In the genomic region with DNA sequence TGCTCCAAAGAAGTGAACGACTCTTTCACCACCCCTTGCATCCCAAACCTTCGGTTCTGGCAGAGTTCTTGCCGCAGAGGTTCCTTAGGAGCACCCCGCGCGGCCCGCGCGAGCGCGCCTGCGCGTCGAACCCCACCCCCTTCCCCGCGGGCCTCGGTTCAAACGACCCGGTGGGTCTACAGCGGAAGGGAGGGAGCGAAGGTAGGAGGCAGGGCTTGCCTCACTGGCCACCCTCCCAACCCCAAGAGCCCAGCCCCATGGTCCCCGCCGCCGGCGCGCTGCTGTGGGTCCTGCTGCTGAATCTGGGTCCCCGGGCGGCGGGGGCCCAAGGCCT, we compare ENCODE assay signal across 8 cellular contexts. TPM values are rescaled to one million over a fixed set of nuclear protein-coding genes. Genes with fewer than 3 reads are reported as not detected.
DNase-seq lines count a peak whose midpoint lies in the region; ATAC-seq and TF ChIP-seq lines count a peak whose summit lies in the region.

A gene with protein sequence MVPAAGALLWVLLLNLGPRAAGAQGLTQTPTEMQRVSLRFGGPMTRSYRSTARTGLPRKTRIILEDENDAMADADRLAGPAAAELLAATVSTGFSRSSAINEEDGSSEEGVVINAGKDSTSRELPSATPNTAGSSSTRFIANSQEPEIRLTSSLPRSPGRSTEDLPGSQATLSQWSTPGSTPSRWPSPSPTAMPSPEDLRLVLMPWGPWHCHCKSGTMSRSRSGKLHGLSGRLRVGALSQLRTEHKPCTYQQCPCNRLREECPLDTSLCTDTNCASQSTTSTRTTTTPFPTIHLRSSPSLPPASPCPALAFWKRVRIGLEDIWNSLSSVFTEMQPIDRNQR (plus strand): TSS at position 161 of the 334 bp plus-strand sequence. CDS start 97 bp downstream, at position 258.

- H3K27ac ChIP-seq in mammary epithelial cell (ENCODE audit: insufficient read depth, low read depth, low read length) (peak within 1 kb of the TSS; percentile 18), gastrocnemius medialis (peak within 1 kb of the TSS; percentile 85 to 95 (median 92))

- intact Hi-C loops in mammary epithelial cell (cut with micrococcal nuclease), result no loop called here
- intact Hi-C loops in gastrocnemius medialis (cut with DNase I; ENCODE audit: low total_unique reads), result no loop called here

- BruUV-seq in mammary epithelial cell (replicated peaks; lab: Mats Ljungman, UMichigan), result no TSS peak

- H3K27me3 ChIP-seq in mammary epithelial cell (ENCODE audit: insufficient read depth, low read length) (no peaks in the 10 kb centered on the region), gastrocnemius medialis (no peaks in the 10 kb centered on the region)

- peak within 1 kb of the TSS; percentile 44 to 59 (median 55) for H3K4me3 ChIP-seq in mammary epithelial cell (replicated peaks in 1 of 3; ENCODE audit: insufficient read depth in 1 of 3, low read depth in 2 of 3, low read length in 3 of 3)
- peak within 1 kb of the TSS; percentile 87 for H3K4me3 ChIP-seq in iPS-18c (ENCODE audit: insufficient read depth, low read depth, low read length)
- peak within 1 kb of the TSS; percentile 68 to 92 (median 78) for H3K4me3 ChIP-seq in gastrocnemius medialis

- H3K9me3 ChIP-seq in mammary epithelial cell (replicated peaks; ENCODE audit: insufficient read depth, low read length) (no peaks in the 10 kb centered on the region), iPS-18c (ENCODE audit: control insufficient read depth, insufficient read depth, low read length) (no peaks in the 10 kb centered on the region), gastrocnemius medialis (no peaks in the 10 kb centered on the region)

- H3K4me1 ChIP-seq in mammary epithelial cell (ENCODE audit: insufficient read depth, low read length) (peaks cover 18% of the 10 kb centered on the region), gastrocnemius medialis (peaks cover 6 to 17% of the 10 kb centered on the region in 2 donors)

- peaks cover 4% of the 10 kb centered on the region for H3K79me2 ChIP-seq in mammary epithelial cell (ENCODE audit: insufficient read depth, low read length)

- DNase-seq in DMS153 (lab: John Stamatoyannopoulos, UW) (peak; percentile 57), NCI-H1105 treated with DMSO at 0.1 percent for 48 hours (lab: John Stamatoyannopoulos, UW) (peak; percentile 71), T1000 (lab: John Stamatoyannopoulos, UW) (peak; percentile 46), mammary epithelial cell (no peak), gastrocnemius medialis (peak; percentile 42 to 55), NOMO-1 treated with dmso at 0.1 percent for 144 hours (lab: John Stamatoyannopoulos, UW; ENCODE audit: unreplicated experiment) (no peak)

- TF ChIP-seq POLR2A in gastrocnemius medialis (IDR thresholded peaks at IDR 0.05), result peak; percentile 63 to 77

- ATAC-seq in GM21737 (IDR thresholded peaks at IDR 0.05; ENCODE audit: unreplicated experiment) (peak; percentile 54), gastrocnemius medialis (peak; percentile 70 to 78)

- H3K9ac ChIP-seq in mammary epithelial cell (ENCODE audit: insufficient read depth, low read length), result peak within 1 kb of the TSS; percentile 6

- dilution Hi-C loops in mammary epithelial cell (cut with HindIII; ENCODE audit: low sequenced_read_pairs), result no loop called here

- CTCF ChIA-PET in mammary epithelial cell (lab: Charles Lee; ENCODE audit: low non-redundant PET), result interaction anchor here (0.6 to 1.0 kb wide), 2 partner anchors 41 to 52 kb away, joined by 5 to 6 read pairs; a partner anchor contains a TSS

- no peak for TF ChIP-seq CTCF in mammary epithelial cell (conservative IDR thresholded peaks at IDR 0.05 in 1 of 2, IDR thresholded peaks at IDR 0.05 in 1 of 2; ENCODE audit: extremely low read depth in 1 of 2, insufficient read depth in 1 of 2, low read depth in 1 of 2, low read length in 2 of 2)
- no peak for TF ChIP-seq CTCF in gastrocnemius medialis (IDR thresholded peaks at IDR 0.05 in 4 of 5, conservative IDR thresholded peaks at IDR 0.05 in 1 of 5)

- H3K36me3 ChIP-seq in mammary epithelial cell (ENCODE audit: insufficient read depth, low read length) (peaks cover 12% of the 10 kb centered on the region), gastrocnemius medialis (peaks cover 0 to 12% of the 10 kb centered on the region in 2 donors)

- WGBS in mammary epithelial cell (ENCODE audit: low coverage, missing lambda C conversion rate), result 3% methylated on average over 16 of the region's 29 CpGs

- peak within 1 kb of the TSS; percentile 96 for H3K4me2 ChIP-seq in mammary epithelial cell (ENCODE audit: insufficient read depth, low read depth, low read length)

- H2AFZ ChIP-seq in mammary epithelial cell (ENCODE audit: low read depth, low read length), result peak within 1 kb of the TSS; percentile 86

- no peaks in the 10 kb centered on the region for H4K20me1 ChIP-seq in mammary epithelial cell (ENCODE audit: insufficient read depth, low read length)

- in situ Hi-C loops in mammary epithelial cell (cut with MboI; ENCODE audit: low sequenced_read_pairs in 2 of 2), result no loop called here
- in situ Hi-C loops in gastrocnemius medialis (cut with MboI; ENCODE audit: low sequenced_read_pairs in 4 of 4), result no loop called here

RNA-seq across cellular contexts. Expression of the gene that starts here (rescaled TPM):
- total RNA-seq in mammary epithelial cell (1 to 10 TPM; 1.5 to 1.7 TPM), gastrocnemius medialis (10 to 100 TPM in 3 of 4 donors, 1 to 10 TPM in 1; 6.2 to 16.2 (median 12.4) TPM)
- 0.66 TPM for polyA plus RNA-seq in mammary epithelial cell
- polyA minus RNA-seq in mammary epithelial cell, result not detected

Comparison
In these comparisons a context has a peak if more than half of its experiments do, and no peak if none do; other contexts are left out.
1. DNase-seq: peak in DMS153 (single experiment), NCI-H1105 treated with DMSO at 0.1 percent for 48 hours (single experiment), T1000 (single experiment) and gastrocnemius medialis (2 of 2); none in mammary epithelial cell (single experiment) and NOMO-1 treated with dmso at 0.1 percent for 144 hours (single experiment).
2. Peak in every context shown above with its lines, with median percentiles within 50 percentile points of each other: H3K4me3 ChIP-seq.